Comparison of ENCODE assay signal across 8 cellular contexts in the genomic region with DNA sequence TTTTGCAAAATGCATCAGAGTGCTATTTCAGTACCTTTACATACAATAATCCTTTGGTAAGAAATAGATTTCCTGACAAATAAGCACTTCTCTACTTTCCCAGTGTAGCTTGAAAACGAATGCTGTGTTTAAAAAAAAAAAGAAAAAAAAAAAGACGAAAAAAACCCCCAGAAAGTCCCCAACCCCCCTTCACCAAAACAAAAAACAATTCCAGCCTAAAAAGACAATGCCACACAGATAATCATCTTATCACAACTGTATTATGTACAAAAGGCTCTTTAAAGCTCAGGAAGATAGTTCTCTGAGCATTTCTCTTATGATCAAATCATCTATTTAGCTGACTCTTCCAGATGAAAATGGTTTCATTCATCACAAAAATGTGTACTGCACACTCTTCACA. TPM values are rescaled to one million over a fixed set of nuclear protein-coding genes. Genes with fewer than 3 reads are reported as not detected.
DNase-seq lines count a peak whose midpoint lies in the region; ATAC-seq, FAIRE-seq and TF ChIP-seq lines count a peak whose summit lies in the region.

No MANE protein-coding gene starts in this region.

- TF ChIP-seq POLR2A in GM12891 (IDR thresholded peaks at IDR 0.05; ENCODE audit: low read depth, low read length) = no peak

- H3K27me3 ChIP-seq in CD8-positive, alpha-beta T cell (ENCODE audit: insufficient read depth, low read length) = peaks cover 29% of the 10 kb centered on the region
- H3K27me3 ChIP-seq in SJCRH30 = no peaks in the 10 kb centered on the region

- no peak overlapping the region for H3K27ac ChIP-seq in CD8-positive, alpha-beta T cell (ENCODE audit: low read depth, low read length)
- peak overlapping the region; percentile 74; the same call in 1 of the 2 replicates for H3K27ac ChIP-seq in SJCRH30

- no peaks in the 10 kb centered on the region for H3K36me3 Mint-ChIP-seq in CD8-positive, alpha-beta T cell
- H3K36me3 Mint-ChIP-seq in osteocyte (ENCODE audit: unreplicated experiment) = peaks cover 14% of the 10 kb centered on the region

- no peaks in the 10 kb centered on the region for H3K9me3 Mint-ChIP-seq in CD8-positive, alpha-beta T cell
- H3K9me3 Mint-ChIP-seq in osteocyte (ENCODE audit: unreplicated experiment) = no peaks in the 10 kb centered on the region

- no peak for ATAC-seq in CD8-positive, alpha-beta T cell
- ATAC-seq in GM19328 (IDR thresholded peaks at IDR 0.05; ENCODE audit: unreplicated experiment) = no peak

- no peaks in the 10 kb centered on the region for H3K9me3 ChIP-seq in CD8-positive, alpha-beta T cell (ENCODE audit: low read length)
- no peaks in the 10 kb centered on the region for H3K9me3 ChIP-seq in SJCRH30 (replicated peaks)

- peaks cover 51% of the 10 kb centered on the region for H3K27me3 Mint-ChIP-seq in CD8-positive, alpha-beta T cell (ENCODE audit: low read depth)
- H3K27me3 Mint-ChIP-seq in osteocyte (ENCODE audit: unreplicated experiment) = no peaks in the 10 kb centered on the region

- POLR2A ChIA-PET in CD8-positive, alpha-beta T cell (lab: Charles Lee) = interaction anchor here (0.8 to 0.9 kb wide), 2 partner anchors 9 to 10 kb away, joined by 3 to 5 read pairs; no protein-coding TSS in a partner anchor

- H3K36me3 ChIP-seq in CD8-positive, alpha-beta T cell (ENCODE audit: insufficient read depth, low read length) = no peaks in the 10 kb centered on the region
- H3K36me3 ChIP-seq in SJCRH30 = 0 out of 2 replicates have a peak, but pooled peaks cover 3% of the 10 kb centered on the region

- TF ChIP-seq CTCF in CD8-positive, alpha-beta T cell (IDR thresholded peaks at IDR 0.05) = no peak
- TF ChIP-seq CTCF in epithelial cell of proximal tubule (conservative IDR thresholded peaks at IDR 0.05; ENCODE audit: low read depth, low read length) (no peak), osteocyte (IDR thresholded peaks at IDR 0.05) (no peak)

- H3K27ac Mint-ChIP-seq in CD8-positive, alpha-beta T cell = no peak overlapping the region
- H3K27ac Mint-ChIP-seq in osteocyte (ENCODE audit: unreplicated experiment) = peak overlapping the region; percentile 97

- no peak for FAIRE-seq in GM12891 (lab: Jason Lieb, UNC)

- H3K4me3 Mint-ChIP-seq in CD8-positive, alpha-beta T cell = peak overlapping the region; percentile 81
- peak overlapping the region; percentile 85 for H3K4me3 Mint-ChIP-seq in osteocyte (ENCODE audit: unreplicated experiment)

- peaks cover 20% of the 10 kb centered on the region for H3K4me1 ChIP-seq in CD8-positive, alpha-beta T cell (ENCODE audit: insufficient read depth, low read length)
- H3K4me1 ChIP-seq in SJCRH30 = peaks cover 13% of the 10 kb centered on the region

- DNase-seq in CD8-positive, alpha-beta T cell = no peak
- DNase-seq in SJCRH30 = no peak
- no peak for DNase-seq in epithelial cell of proximal tubule (ENCODE audit: low read depth)
- no peak for DNase-seq in osteocyte (ENCODE audit: extremely low spot score, unreplicated experiment)
- no peak for DNase-seq in nucleus accumbens (lab: John Stamatoyannopoulos, UW)
- no peak for DNase-seq in NCI-H1694 treated with DMSO at 0.1 percent for 48 hours (lab: John Stamatoyannopoulos, UW)
- DNase-seq in GM12891 (ENCODE audit: insufficient read length, low spot score) = no peak

- intact Hi-C loops in CD8-positive, alpha-beta T cell (cut with DNase I, micrococcal nuclease) = no loop called here

- H3K4me3 ChIP-seq in CD8-positive, alpha-beta T cell (ENCODE audit: low read depth, low read length) = no peak overlapping the region
- H3K4me3 ChIP-seq in SJCRH30 (peak overlapping the region; percentile 100), epithelial cell of proximal tubule (ENCODE audit: low read depth, low read length) (peak overlapping the region; percentile 84)

- H3K4me1 Mint-ChIP-seq in CD8-positive, alpha-beta T cell (ENCODE audit: low read depth) = peaks cover 20% of the 10 kb centered on the region
- H3K4me1 Mint-ChIP-seq in osteocyte (ENCODE audit: unreplicated experiment) = peaks cover 55% of the 10 kb centered on the region

- CTCF ChIA-PET in CD8-positive, alpha-beta T cell (lab: Charles Lee) = interaction anchor here (0.6 to 1.7 kb wide), 2 partner anchors 8 to 12 kb away, joined by 3 to 9 read pairs; no protein-coding TSS in a partner anchor

TF ChIP-seq in GM12891, 5 proteins besides CTCF, POLR2A, EP300 and RAD21:
- TF ChIP-seq TAF1 (IDR thresholded peaks at IDR 0.05; ENCODE audit: low read depth, low read length) (no peak), POLR2AphosphoS5 (IDR thresholded peaks at IDR 0.05; ENCODE audit: low read depth, low read length) (no peak), POU2F2 (IDR thresholded peaks at IDR 0.05; ENCODE audit: low read depth, low read length) (no peak), PAX5 (IDR thresholded peaks at IDR 0.05; ENCODE audit: insufficient read depth, low read length, severe bottlenecking) (no peak), SPI1 (IDR thresholded peaks at IDR 0.05; ENCODE audit: low read depth, low read length) (no peak)
TF ChIP-seq in GM12891: peak in this region for 0.

RNA-seq across cellular contexts. Expression of a gene that starts 1.6 kb away (rescaled TPM):
- total RNA-seq in CD8-positive, alpha-beta T cell = not detected
- 62.5 and 65.3 TPM in 2 replicates for total RNA-seq in SJCRH30 (2014; rRNA removed; shearing (Covaris generic))
- total RNA-seq in epithelial cell of proximal tubule (58.5 and 60.1 TPM in 2 replicates), osteocyte (302 and 304 TPM in 2 replicates)
- 5.4 TPM for polyA plus RNA-seq in GM12891 (2012; ENCODE audit: low read depth, missing spikeins)

Comparison
In these comparisons a context has a peak if more than half of its experiments do, and no peak if none do; other contexts are left out.
1. RNA of a gene that starts 1.6 kb away (total RNA-seq): 302 to 304 TPM in osteocyte, 62.5 to 65.3 TPM in SJCRH30 and 58.5 to 60.1 TPM in epithelial cell of proximal tubule; not detected in CD8-positive, alpha-beta T cell; every median in the first group is over 10 times any median in the second.